In genomic region chr14:89753828-89754439, GRCh38 we compare ENCODE assay signal across 16 cellular contexts.
DNase-seq lines count a peak whose midpoint lies in the region; ATAC-seq lines count a peak whose summit lies in the region.
"Had no signal": no experiment of that assay in that cellular context is flagged by ENCODE, and none has a peak within 500 bp of the region (broad histone marks: within the 10 kb centered on the region; RNA-seq: fewer than 3 reads in every experiment).

No MANE protein-coding gene starts in this region.

- no peak for DNase-seq in activated T-cell treated with anti-CD3 and anti-CD28 coated beads, Interleukin-2, amount 50 U/mL, for 72 hours
- DNase-seq in activated T-cell treated with anti-CD3 and anti-CD28 coated beads, Interleukin-2, amount 50 U/mL, for 1 hour, result no peak
- DNase-seq in NCI-H82 (lab: John Stamatoyannopoulos, UW) (peak; percentile 82), NCI-H2227 (lab: John Stamatoyannopoulos, UW; ENCODE audit: unreplicated experiment) (no peak)
- DNase-seq in activated T-helper 1 cell treated with anti-CD3 and anti-CD28 coated beads, Interleukin-12 subunit alpha, Interleukin-12 subunit beta, Interleukin-2, Interleukin-4 antibody, amounts not matched to agents 30 ng/mL and 10 ng/mL and 1 ng/mL, durations not matched to agents 14 hours and 24 hours and 36 hours (ENCODE audit: low spot score), result no peak
- DNase-seq in CD4-positive, alpha-beta memory T cell, result no peak
- DNase-seq: CD8-positive, alpha-beta memory T cell; COR-L47; DMS 273 treated with DMSO at 0.1 percent for 48 hours; DMS53; DND-41 had no signal

- CTCF ChIA-PET in CD4-positive, alpha-beta memory T cell (lab: Charles Lee; ENCODE audit: partially characterized antibody), result interaction anchor here (1.1 kb wide), 1 partner anchor 33 kb away, joined by 3 read pairs; no protein-coding TSS in a partner anchor

- POLR2A ChIA-PET in CD4-positive, alpha-beta memory T cell (lab: Charles Lee; ENCODE audit: partially characterized antibody), result no interaction called here

- H3K4me3 Mint-ChIP-seq in activated T-cell treated with anti-CD3 and anti-CD28 coated beads, Interleukin-2, amount 50 U/mL, for 72 hours, result peak overlapping the region in 1 of 2 donors; percentile 2
- H3K4me3 Mint-ChIP-seq in activated T-helper 17 cell treated with anti-CD3 and anti-CD28 coated beads, Interleukin-2, amount 50 U/mL, for 72 hours, result no peak overlapping the region
- no peak overlapping the region for H3K4me3 Mint-ChIP-seq in activated T-helper 1 cell treated with anti-CD3 and anti-CD28 coated beads, Interleukin-12 subunit alpha, Interleukin-12 subunit beta, Interleukin-2, Interleukin-4 antibody, amounts not matched to agents 30 ng/mL and 10 ng/mL and 1 ng/mL, durations not matched to agents 14 hours and 24 hours and 36 hours
- H3K4me3 Mint-ChIP-seq in CD4-positive, alpha-beta memory T cell, result no peak overlapping the region
- H3K4me3 Mint-ChIP-seq: B cell; CD8-positive, alpha-beta memory T cell had no signal

- peaks cover 54% of the 10 kb centered on the region for H3K4me1 Mint-ChIP-seq in activated T-cell treated with anti-CD3 and anti-CD28 coated beads, Interleukin-2, amount 50 U/mL, for 72 hours (ENCODE audit: low read depth)
- peaks cover 14% of the 10 kb centered on the region for H3K4me1 Mint-ChIP-seq in activated T-helper 17 cell treated with anti-CD3 and anti-CD28 coated beads, Interleukin-2, amount 50 U/mL, for 72 hours
- peaks cover 23% of the 10 kb centered on the region for H3K4me1 Mint-ChIP-seq in activated T-helper 1 cell treated with anti-CD3 and anti-CD28 coated beads, Interleukin-12 subunit alpha, Interleukin-12 subunit beta, Interleukin-2, Interleukin-4 antibody, amounts not matched to agents 30 ng/mL and 10 ng/mL and 1 ng/mL, durations not matched to agents 14 hours and 24 hours and 36 hours (ENCODE audit: low read depth)
- H3K4me1 Mint-ChIP-seq in CD4-positive, alpha-beta memory T cell, result peaks cover 18 to 33% (median 23%) of the 10 kb centered on the region in 4 donors

- H3K36me3 ChIP-seq in CD4-positive, alpha-beta memory T cell (ENCODE audit: insufficient read depth, low read length), result no peaks in the 10 kb centered on the region
- H3K36me3 ChIP-seq: HAP-1 had no signal

- H3K27me3 ChIP-seq in CD4-positive, alpha-beta memory T cell (ENCODE audit: insufficient read depth, low read length), result no peaks in the 10 kb centered on the region
- H3K27me3 ChIP-seq: BLaER1 treated with 17β-estradiol and CSF1 and Interleukin-3, amounts not matched to agents 10 nM and 100 nM had no signal

- no peak overlapping the region for H3K27ac Mint-ChIP-seq in activated T-cell treated with anti-CD3 and anti-CD28 coated beads, Interleukin-2, amount 50 U/mL, for 72 hours
- no peak overlapping the region for H3K27ac Mint-ChIP-seq in activated T-helper 17 cell treated with anti-CD3 and anti-CD28 coated beads, Interleukin-2, amount 50 U/mL, for 72 hours
- no peak overlapping the region for H3K27ac Mint-ChIP-seq in activated T-helper 1 cell treated with anti-CD3 and anti-CD28 coated beads, Interleukin-12 subunit alpha, Interleukin-12 subunit beta, Interleukin-2, Interleukin-4 antibody, amounts not matched to agents 30 ng/mL and 10 ng/mL and 1 ng/mL, durations not matched to agents 14 hours and 24 hours and 36 hours
- peak overlapping the region in 1 of 7 donors; percentile 52 for H3K27ac Mint-ChIP-seq in CD4-positive, alpha-beta memory T cell
- H3K27ac Mint-ChIP-seq: B cell; CD8-positive, alpha-beta memory T cell had no signal

- H3K4me3 ChIP-seq in CD4-positive, alpha-beta memory T cell (ENCODE audit: low read length in 2 of 2), result no peak overlapping the region
- H3K4me3 ChIP-seq: BLaER1 treated with 17β-estradiol and CSF1 and Interleukin-3, amounts not matched to agents 10 nM and 100 nM; HAP-1 had no signal

- no peaks in the 10 kb centered on the region for H3K27me3 Mint-ChIP-seq in activated T-cell treated with anti-CD3 and anti-CD28 coated beads, Interleukin-2, amount 50 U/mL, for 72 hours (ENCODE audit: low read depth)
- no peaks in the 10 kb centered on the region for H3K27me3 Mint-ChIP-seq in activated T-helper 17 cell treated with anti-CD3 and anti-CD28 coated beads, Interleukin-2, amount 50 U/mL, for 72 hours
- H3K27me3 Mint-ChIP-seq in activated T-helper 1 cell treated with anti-CD3 and anti-CD28 coated beads, Interleukin-12 subunit alpha, Interleukin-12 subunit beta, Interleukin-2, Interleukin-4 antibody, amounts not matched to agents 30 ng/mL and 10 ng/mL and 1 ng/mL, durations not matched to agents 14 hours and 24 hours and 36 hours (ENCODE audit: insufficient read depth), result no peaks in the 10 kb centered on the region
- H3K27me3 Mint-ChIP-seq in CD4-positive, alpha-beta memory T cell, result no peaks in the 10 kb centered on the region
- H3K27me3 Mint-ChIP-seq: B cell; CD8-positive, alpha-beta memory T cell had no signal

- peaks cover 17 to 23% of the 10 kb centered on the region in 2 donors for H3K36me3 Mint-ChIP-seq in activated T-cell treated with anti-CD3 and anti-CD28 coated beads, Interleukin-2, amount 50 U/mL, for 72 hours (ENCODE audit: insufficient read depth in 2 of 2)
- no peaks in the 10 kb centered on the region for H3K36me3 Mint-ChIP-seq in activated T-helper 17 cell treated with anti-CD3 and anti-CD28 coated beads, Interleukin-2, amount 50 U/mL, for 72 hours (ENCODE audit: low read depth)
- no peaks in the 10 kb centered on the region for H3K36me3 Mint-ChIP-seq in activated T-helper 1 cell treated with anti-CD3 and anti-CD28 coated beads, Interleukin-12 subunit alpha, Interleukin-12 subunit beta, Interleukin-2, Interleukin-4 antibody, amounts not matched to agents 30 ng/mL and 10 ng/mL and 1 ng/mL, durations not matched to agents 14 hours and 24 hours and 36 hours (ENCODE audit: low read depth)
- H3K36me3 Mint-ChIP-seq in CD4-positive, alpha-beta memory T cell, result peaks cover 0 to 4% of the 10 kb centered on the region in 2 donors

- H3K4me1 ChIP-seq in CD4-positive, alpha-beta memory T cell (ENCODE audit: insufficient read depth, low read length), result peaks cover 15% of the 10 kb centered on the region
- H3K4me1 ChIP-seq: BLaER1 treated with 17β-estradiol and CSF1 and Interleukin-3, amounts not matched to agents 10 nM and 100 nM had no signal

- intact Hi-C loops in activated T-helper 1 cell treated with anti-CD3 and anti-CD28 coated beads, Interleukin-12 subunit alpha, Interleukin-12 subunit beta, Interleukin-2, Interleukin-4 antibody, amounts not matched to agents 30 ng/mL and 10 ng/mL and 1 ng/mL, durations not matched to agents 14 hours and 24 hours and 36 hours (cut with micrococcal nuclease), result loop anchor here (5.0 kb wide), 1 partner anchor 137 kb away; no protein-coding TSS in a partner anchor
- intact Hi-C loops in CD4-positive, alpha-beta memory T cell (cut with micrococcal nuclease), result no loop called here

- H3K9me3 Mint-ChIP-seq in activated T-cell treated with anti-CD3 and anti-CD28 coated beads, Interleukin-2, amount 50 U/mL, for 72 hours, result peaks cover 11% of the 10 kb centered on the region in 2 donors
- H3K9me3 Mint-ChIP-seq in activated T-helper 17 cell treated with anti-CD3 and anti-CD28 coated beads, Interleukin-2, amount 50 U/mL, for 72 hours, result no peaks in the 10 kb centered on the region
- H3K9me3 Mint-ChIP-seq in activated T-helper 1 cell treated with anti-CD3 and anti-CD28 coated beads, Interleukin-12 subunit alpha, Interleukin-12 subunit beta, Interleukin-2, Interleukin-4 antibody, amounts not matched to agents 30 ng/mL and 10 ng/mL and 1 ng/mL, durations not matched to agents 14 hours and 24 hours and 36 hours, result peaks cover 28% of the 10 kb centered on the region
- peaks cover 0 to 7% (median 6%) of the 10 kb centered on the region in 8 donors for H3K9me3 Mint-ChIP-seq in CD4-positive, alpha-beta memory T cell

- H3K9me3 ChIP-seq in CD4-positive, alpha-beta memory T cell (ENCODE audit: control insufficient read depth in 1 of 2, low read length in 2 of 2), result no peaks in the 10 kb centered on the region
- H3K9me3 ChIP-seq: HAP-1 had no signal

- peak; percentile 28 to 60 for ATAC-seq in activated T-cell treated with anti-CD3 and anti-CD28 coated beads, Interleukin-2, amount 50 U/mL, for 72 hours (replicated peaks in 1 of 2)
- peak; percentile 37 for ATAC-seq in activated T-helper 17 cell treated with anti-CD3 and anti-CD28 coated beads, Interleukin-2, amount 50 U/mL, for 72 hours (replicated peaks)

- no peak overlapping the region for H3K27ac ChIP-seq in CD4-positive, alpha-beta memory T cell (ENCODE audit: low read depth, low read length)
- H3K27ac ChIP-seq: BLaER1 treated with 17β-estradiol and CSF1 and Interleukin-3, amounts not matched to agents 10 nM and 100 nM; HL-60 had no signal
